ENCODE assay signal across 17 cellular contexts in genomic region chr12:121293603-121294002, GRCh38. TPM values are rescaled to one million over a fixed set of nuclear protein-coding genes. Genes with fewer than 3 reads are reported as not detected.
A peak's percentile ranks its signal among the peaks of the same experiment; 100 is the strongest.
DNase-seq lines count a peak whose midpoint lies in the region; ATAC-seq and TF ChIP-seq lines count a peak whose summit lies in the region.
"Had no signal": no experiment of that assay in that cellular context is flagged by ENCODE, and none has a peak within 500 bp of the region (broad histone marks: within the 10 kb centered on the region; RNA-seq: fewer than 3 reads in every experiment).

No MANE protein-coding gene starts in this region.

- H3K4me3 ChIP-seq in PC-3 (ENCODE audit: low read length) = no peak overlapping the region

- no peak for DNase-seq in T-helper 2 cell treated with Interferon-gamma antibody and Interleukin-4, amounts not matched to agents 5 μg/mL and 100 μg/mL, for 36 hours (ENCODE audit: low spot score)
- DNase-seq in T-helper 2 cell = no peak
- no peak for DNase-seq in CD14-positive monocyte (ENCODE audit: low spot score)
- no peak for DNase-seq in PC-3
- peak; percentile 41 for DNase-seq in mesenteric fat pad (ENCODE audit: low spot score)
- no peak for DNase-seq in SW480 (ENCODE audit: low spot score)
- DNase-seq in stimulated activated CD4-positive, alpha-beta T cell treated with anti-CD3 and anti-CD28 coated beads, Interleukin-2, amount 100 ng/mL, for 48 hours = no peak
- DNase-seq in AG08395 (ENCODE audit: low spot score) = no peak
- DNase-seq: CD4-positive, alpha-beta memory T cell; GF-D8; H7; NCI-H1048; NCI-H146; NCI-H2227 treated with DMSO at 0.1 percent for 48 hours; NCI-H524 treated with DMSO at 0.1 percent for 48 hours; SHP77 had no signal

- no peaks in the 10 kb centered on the region for H3K9me3 Mint-ChIP-seq in T-helper 2 cell treated with Interferon-gamma antibody and Interleukin-4, amounts not matched to agents 5 μg/mL and 100 μg/mL, for 36 hours
- peaks cover 0 to 3% (median 0%) of the 10 kb centered on the region in 7 donors for H3K9me3 Mint-ChIP-seq in CD14-positive monocyte
- H3K9me3 Mint-ChIP-seq: CD4-positive, alpha-beta memory T cell had no signal

- peak overlapping the region; percentile 26 for H3K27ac Mint-ChIP-seq in T-helper 2 cell treated with Interferon-gamma antibody and Interleukin-4, amounts not matched to agents 5 μg/mL and 100 μg/mL, for 36 hours
- H3K27ac Mint-ChIP-seq in CD14-positive monocyte = peak overlapping the region; percentile 90 to 98 (median 94)

- H3K9ac ChIP-seq in PC-3 (ENCODE audit: low read length) = no peak overlapping the region

- no peaks in the 10 kb centered on the region for H3K9me2 ChIP-seq in PC-3 (replicated peaks; ENCODE audit: low read length)

- H3K36me3 Mint-ChIP-seq in T-helper 2 cell treated with Interferon-gamma antibody and Interleukin-4, amounts not matched to agents 5 μg/mL and 100 μg/mL, for 36 hours (ENCODE audit: low read depth) = peaks cover 13% of the 10 kb centered on the region
- H3K36me3 Mint-ChIP-seq in CD14-positive monocyte = peaks cover 22 to 33% of the 10 kb centered on the region in 2 donors

- H3F3A ChIP-seq in PC-3 (ENCODE audit: low read length, unreplicated experiment) = no peaks in the 10 kb centered on the region

- POLR2A ChIA-PET in PC-3 (lab: Charles Lee; ENCODE audit: unreplicated experiment) = no interaction called here

- no peak for ATAC-seq in PC-3
- ATAC-seq: SK-N-SH treated with all-trans-retinoic acid at 6 μM for 48 hours had no signal

- H3K4me2 ChIP-seq in PC-3 (ENCODE audit: low read length) = no peak overlapping the region

- H2AFZ ChIP-seq in PC-3 (ENCODE audit: low read length) = no peak overlapping the region

- peaks cover 40% of the 10 kb centered on the region for H3K79me2 ChIP-seq in PC-3 (ENCODE audit: low read length)

- no peaks in the 10 kb centered on the region for H3K27me3 Mint-ChIP-seq in T-helper 2 cell treated with Interferon-gamma antibody and Interleukin-4, amounts not matched to agents 5 μg/mL and 100 μg/mL, for 36 hours (ENCODE audit: low read depth)
- H3K27me3 Mint-ChIP-seq in CD14-positive monocyte (ENCODE audit: low read depth in 3 of 3) = peaks cover 0 to 2% (median 1%) of the 10 kb centered on the region in 3 donors
- H3K27me3 Mint-ChIP-seq: CD4-positive, alpha-beta memory T cell had no signal

- intact Hi-C loops in CD14-positive monocyte (cut with micrococcal nuclease) (loop anchor here in 1 of 2 donors (2.0 kb wide), 1 partner anchor 15 kb away; no protein-coding TSS in a partner anchor), PC-3 (cut with micrococcal nuclease) (no loop called here)

- BruUV-seq in PC-3 (replicated peaks; lab: Mats Ljungman, UMichigan) = TSS peak; percentile 5

- H3K9me3 ChIP-seq in PC-3 (ENCODE audit: low read length) = no peaks in the 10 kb centered on the region

- H3K27me3 ChIP-seq in PC-3 (ENCODE audit: low read length) = no peaks in the 10 kb centered on the region

- no peak overlapping the region for H3K27ac ChIP-seq in PC-3 (ENCODE audit: low read length)

- H3K4me3 Mint-ChIP-seq in T-helper 2 cell treated with Interferon-gamma antibody and Interleukin-4, amounts not matched to agents 5 μg/mL and 100 μg/mL, for 36 hours = no peak overlapping the region
- H3K4me3 Mint-ChIP-seq in CD14-positive monocyte = peak overlapping the region; percentile 55 to 60

- H3K36me3 ChIP-seq in PC-3 (ENCODE audit: low read depth, low read length) = no peaks in the 10 kb centered on the region

- CTCF ChIA-PET in PC-3 (lab: Charles Lee) = no interaction called here

- TF ChIP-seq CTCF in CD14-positive monocyte (IDR thresholded peaks at IDR 0.05) = no peak
- TF ChIP-seq CTCF in PC-3 (conservative IDR thresholded peaks at IDR 0.05; ENCODE audit: low read depth, low read length) = no peak

- H3K4me1 Mint-ChIP-seq in T-helper 2 cell treated with Interferon-gamma antibody and Interleukin-4, amounts not matched to agents 5 μg/mL and 100 μg/mL, for 36 hours (ENCODE audit: low read depth) = peaks cover 21% of the 10 kb centered on the region
- peaks cover 71% of the 10 kb centered on the region for H3K4me1 Mint-ChIP-seq in CD14-positive monocyte

- H4K20me1 ChIP-seq in PC-3 (ENCODE audit: low read length) = peaks cover 6% of the 10 kb centered on the region; the same call in 1 of the 2 replicates

- peaks cover 12% of the 10 kb centered on the region for H3K4me1 ChIP-seq in PC-3 (ENCODE audit: insufficient read depth, low read length)

RNA-seq across cellular contexts. Expression of gene CAMKK2, which starts 2.9 kb away (rescaled TPM):
- 10 to 100 TPM; 55.6 to 71.0 TPM for polyA plus RNA-seq in CD14-positive monocyte
- total RNA-seq in PC-3 (2014; rRNA removed) (20.1 and 26.5 TPM in 2 replicates), mesenteric fat pad (50.5 TPM)

RNA-seq across cellular contexts. Expression of gene ANAPC5, which starts 58.6 kb away (rescaled TPM):
- 100 to 1,000 TPM in 1 of 2 donors, 10 to 100 TPM in 1; 67.3 to 114 TPM for polyA plus RNA-seq in CD14-positive monocyte
- total RNA-seq in PC-3 (2014; rRNA removed) (171 and 199 TPM in 2 replicates), mesenteric fat pad (80.9 TPM)
